ENCODE assay signal across 1 cellular context in the genomic region with DNA sequence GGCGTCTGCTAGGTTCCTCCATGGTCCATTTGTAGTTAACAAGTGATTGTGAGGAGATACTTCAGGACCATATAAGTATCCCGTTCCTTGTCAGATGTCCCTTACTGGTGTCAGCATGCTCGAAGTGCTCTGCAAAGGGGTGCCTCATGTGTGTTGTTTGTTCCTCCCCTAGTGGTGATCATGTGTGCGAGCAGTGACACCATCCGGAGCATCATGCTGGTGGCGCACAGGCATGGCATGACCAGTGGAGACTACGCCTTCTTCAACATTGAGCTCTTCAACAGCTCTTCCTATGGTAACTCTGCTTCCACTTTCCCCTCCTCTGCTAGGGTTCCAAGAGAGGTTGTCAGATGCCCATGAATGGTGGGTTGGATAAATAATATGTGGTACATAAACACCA.
TF ChIP-seq lines count a peak whose summit lies in the region.

No MANE protein-coding gene starts in this region.

TF ChIP-seq in H1, 55 proteins besides CTCF, POLR2A, EP300 and RAD21:
- TF ChIP-seq JUN (IDR thresholded peaks at IDR 0.05; ENCODE audit: low read depth, low read length), result no peak
- no peak for TF ChIP-seq RBBP5 (IDR thresholded peaks at IDR 0.05; ENCODE audit: borderline replicate concordance, low read depth, low read length)
- TF ChIP-seq FOSL1 (IDR thresholded peaks at IDR 0.05; ENCODE audit: insufficient read depth, low read depth, low read length), result no peak
- no peak for TF ChIP-seq HDAC6 (IDR thresholded peaks at IDR 0.05; ENCODE audit: low read depth, low read length)
